ENCODE assay signal across 8 cellular contexts in genomic region chr6:143449731-143450452, GRCh38. TPM values are rescaled to one million over a fixed set of nuclear protein-coding genes. Genes with fewer than 3 reads are reported as not detected.
DNase-seq lines count a peak whose midpoint lies in the region; ATAC-seq and TF ChIP-seq lines count a peak whose summit lies in the region.

No MANE protein-coding gene starts in this region.

- WGBS in thymus: 8% methylated on average over 18 of the region's 18 CpGs

- TF ChIP-seq CTCF in DOHH2 (IDR thresholded peaks at IDR 0.05; ENCODE audit: low read depth, low read length, poor library complexity, severe bottlenecking) (no peak), WTC11 (IDR thresholded peaks at IDR 0.05) (no peak), mucosa of descending colon (IDR thresholded peaks at IDR 0.05) (no peak)

- H3K36me3 ChIP-seq in DOHH2 (ENCODE audit: control insufficient read depth, low read length): peaks cover 14% of the 10 kb centered on the region; the same call in 1 of the 2 replicates
- no peaks in the 10 kb centered on the region for H3K36me3 ChIP-seq in mucosa of descending colon (ENCODE audit: low read depth)
- H3K36me3 ChIP-seq in thymus (ENCODE audit: control insufficient read depth, insufficient read depth): no peaks in the 10 kb centered on the region

- H3K4me3 Mint-ChIP-seq in WTC11: peak overlapping the region; percentile 94
- H3K4me3 Mint-ChIP-seq in effector memory CD8-positive, alpha-beta T cell: peak overlapping the region; percentile 89 to 95

- H3K4me1 ChIP-seq in DOHH2 (ENCODE audit: control insufficient read depth, low read length) (peaks cover 32% of the 10 kb centered on the region), mucosa of descending colon (ENCODE audit: low read depth) (peaks cover 13% of the 10 kb centered on the region), thymus (ENCODE audit: control insufficient read depth, insufficient read depth, low read length) (peaks cover 11% of the 10 kb centered on the region)

- CTCF ChIA-PET in WTC11 (lab: Charles Lee): interaction anchor here (0.8 to 1.9 kb wide), 4 partner anchors 23 to 975 kb away, joined by 4 to 6 read pairs (median 6); no protein-coding TSS in a partner anchor

- H3K9me3 ChIP-seq in DOHH2 (ENCODE audit: control insufficient read depth, insufficient read depth, low read length) (no peaks in the 10 kb centered on the region), mucosa of descending colon (no peaks in the 10 kb centered on the region), thymus (ENCODE audit: control insufficient read depth) (no peaks in the 10 kb centered on the region)

- peaks cover 5% of the 10 kb centered on the region; the same call in 1 of the 2 replicates for H3F3A ChIP-seq in DOHH2 (ENCODE audit: control insufficient read depth, insufficient read depth)

- no peaks in the 10 kb centered on the region for H3K27me3 ChIP-seq in DOHH2 (ENCODE audit: control insufficient read depth, low read length)
- H3K27me3 ChIP-seq in thymus (ENCODE audit: control insufficient read depth, insufficient read depth): no peaks in the 10 kb centered on the region

- H3K27ac Mint-ChIP-seq in WTC11: peak overlapping the region; percentile 88
- peak overlapping the region; percentile 93 to 98 for H3K27ac Mint-ChIP-seq in effector memory CD8-positive, alpha-beta T cell

- POLR2A ChIA-PET in WTC11 (lab: Charles Lee): interaction anchor here (0.8 to 1.0 kb wide), 2 partner anchors 15 to 393 kb away, joined by 3 to 5 read pairs; partner anchors contain the start of gene LTV1

- no peaks in the 10 kb centered on the region for H3K36me3 Mint-ChIP-seq in WTC11
- peaks cover 19% of the 10 kb centered on the region for H3K36me3 Mint-ChIP-seq in effector memory CD8-positive, alpha-beta T cell (ENCODE audit: insufficient read depth)

- H3K4me3 ChIP-seq in DOHH2 (ENCODE audit: low read length) (peak overlapping the region; percentile 90), mucosa of descending colon (peak overlapping the region; percentile 40), thymus (ENCODE audit: low read length) (peak overlapping the region; percentile 64)

- DNase-seq in KBM-7: peak; percentile 80
- DNase-seq in WTC11 (ENCODE audit: low spot score): no peak
- peak; percentile 64 to 70 (median 66) for DNase-seq in effector memory CD8-positive, alpha-beta T cell
- DNase-seq in mucosa of descending colon: peak; percentile 41 to 55 (median 49)
- DNase-seq in activated CD4-positive, CD25-positive, alpha-beta regulatory T cell (lab: John Stamatoyannopoulos, UW): no peak

- intact Hi-C loops in mucosa of descending colon (cut with DNase I, micrococcal nuclease): no loop called here

- H3K27ac ChIP-seq in DOHH2 (ENCODE audit: low read depth, low read length) (peak overlapping the region; percentile 53), thymus (ENCODE audit: low read depth) (peak overlapping the region; percentile 80)

- H3K9me3 Mint-ChIP-seq in WTC11: no peaks in the 10 kb centered on the region
- H3K9me3 Mint-ChIP-seq in effector memory CD8-positive, alpha-beta T cell: no peaks in the 10 kb centered on the region

- H3K4me2 ChIP-seq in DOHH2 (ENCODE audit: low read length): peak overlapping the region; percentile 68

- no peaks in the 10 kb centered on the region for H3K9me2 ChIP-seq in DOHH2 (replicated peaks; ENCODE audit: control insufficient read depth, low read length)

- H3K4me1 Mint-ChIP-seq in WTC11: peaks cover 13% of the 10 kb centered on the region
- H3K4me1 Mint-ChIP-seq in effector memory CD8-positive, alpha-beta T cell (ENCODE audit: low read depth in 2 of 2): peaks cover 19 to 39% of the 10 kb centered on the region in 2 donors

- H3K79me2 ChIP-seq in DOHH2 (ENCODE audit: control insufficient read depth, low read length): peaks cover 85% of the 10 kb centered on the region

- H3K27me3 Mint-ChIP-seq in WTC11 (ENCODE audit: low read depth): no peaks in the 10 kb centered on the region
- no peaks in the 10 kb centered on the region for H3K27me3 Mint-ChIP-seq in effector memory CD8-positive, alpha-beta T cell

- H4K20me1 ChIP-seq in DOHH2 (ENCODE audit: control insufficient read depth, insufficient read depth, low read depth, low read length): 0 out of 2 replicates have a peak, but pooled peaks cover 4% of the 10 kb centered on the region

- in situ Hi-C loops in KBM-7 (cut with MboI; ENCODE audit: low pct_unique_long_range_greater_than_20kb, low sequenced_read_pairs): no loop called here

- peak; percentile 6 for ATAC-seq in GM21526 (IDR thresholded peaks at IDR 0.05; ENCODE audit: low FRiP score, unreplicated experiment)
- no peak for ATAC-seq in WTC11
- ATAC-seq in effector memory CD8-positive, alpha-beta T cell (replicated peaks): peak; percentile 19
- peak; percentile 3 for ATAC-seq in mucosa of descending colon

TF ChIP-seq in WTC11, 78 proteins besides CTCF, POLR2A, EP300 and RAD21:
- TF ChIP-seq HMGXB4 (CRISPR knock-in tag; IDR thresholded peaks at IDR 0.05) (no peak), ZNF532 (CRISPR knock-in tag; IDR thresholded peaks at IDR 0.05; ENCODE audit: borderline replicate concordance) (no peak), ATF3 (CRISPR knock-in tag; conservative IDR thresholded peaks at IDR 0.05) (no peak), ZNF416 (CRISPR knock-in tag; IDR thresholded peaks at IDR 0.05) (no peak), ETV6 (CRISPR knock-in tag; IDR thresholded peaks at IDR 0.05) (no peak; the same call in 1 of the 2 replicates)
TF ChIP-seq in WTC11: peak in this region for 0.

RNA-seq across cellular contexts. Expression of gene ADAT2, which starts 0.6 kb away (rescaled TPM):
- 12.6 to 13.3 TPM (median 12.7 TPM) in 3 replicates for total RNA-seq in WTC11 (2021)
- total RNA-seq in mucosa of descending colon: 10 to 100 TPM in 1 of 3 donors, 1 to 10 TPM in 2; 5.6 to 13.8 (median 9.0) TPM
- 13.2 TPM for polyA plus RNA-seq in thymus

RNA-seq across cellular contexts. Expression of gene PEX3, which starts 0.7 kb away (rescaled TPM):
- total RNA-seq in WTC11 (2021) (13.5 to 15.7 TPM (median 15.4 TPM) in 3 replicates), mucosa of descending colon (10 to 100 TPM; 10.0 to 13.6 (median 12.7) TPM)
- 19.4 TPM for polyA plus RNA-seq in thymus

Comparison
In these comparisons a context has a peak if more than half of its experiments do, and no peak if none do; other contexts are left out.
1. H3K4me3 ChIP-seq: peak in every context shown above with its lines; median percentile 90 in DOHH2; 64 in thymus; 40 in mucosa of descending colon.
2. DNase-seq: peak in KBM-7 (single experiment), effector memory CD8-positive, alpha-beta T cell (3 of 3) and mucosa of descending colon (3 of 3); none in WTC11 (single experiment) and activated CD4-positive, CD25-positive, alpha-beta regulatory T cell (0 of 4).